In genomic region chr5:177387405-177387804, GRCh38 we compare ENCODE assay signal across 1 cellular context.
TF ChIP-seq lines count a peak whose summit lies in the region.

No MANE protein-coding gene starts in this region.

TF ChIP-seq in H1, 55 proteins besides CTCF, POLR2A, EP300 and RAD21:
- TF ChIP-seq KDM5A (IDR thresholded peaks at IDR 0.05; ENCODE audit: low read length) (no peak), BCL11A (IDR thresholded peaks at IDR 0.05; ENCODE audit: low read depth in 2 of 2, low read length in 2 of 2) (no peak), SIX5 (IDR thresholded peaks at IDR 0.05; ENCODE audit: low read depth, low read length) (no peak)
